23 cellular contexts compared by ENCODE assay signal in genomic region chr2:33730801-33731200, GRCh38.
"Had no signal": no experiment of that assay in that cellular context is flagged by ENCODE, and none has a peak within 500 bp of the region (broad histone marks: within the 10 kb centered on the region; RNA-seq: fewer than 3 reads in every experiment).

No MANE protein-coding gene starts in this region.

- DNase-seq: dermis blood vessel endothelial cell; dorsolateral prefrontal cortex; effector CD4-positive, alpha-beta T cell; effector memory CD4-positive, alpha-beta T cell; foreskin keratinocyte; heart left ventricle; hypothalamus; immature natural killer cell; islet precursor cell; left cardiac atrium; left lung; left ventricle myocardium superior; lower lobe of right lung; mesenchymal stem cell; mucosa of descending colon; naive B cell had no signal

- H3K4me3 ChIP-seq: coronary artery, dorsolateral prefrontal cortex, esophagus muscularis mucosa, gastroesophageal sphincter, heart left ventricle, hepatocyte, left lung, lower lobe of right lung, mucosa of descending colon had no signal

- H3K9me3 ChIP-seq: esophagus muscularis mucosa, gastroesophageal sphincter, heart left ventricle, lower lobe of right lung had no signal

- H3K4me1 ChIP-seq: esophagus muscularis mucosa, foreskin keratinocyte, gastroesophageal sphincter, heart left ventricle, left lung, lower lobe of right lung had no signal

- H2AFZ ChIP-seq: hepatocyte had no signal

- ATAC-seq: foreskin keratinocyte, gastroesophageal sphincter, heart left ventricle, left cardiac atrium, left lung, left ventricle myocardium superior, lower lobe of right lung, mucosa of descending colon had no signal

- FAIRE-seq: colon, endothelial cell of umbilical vein, frontal cortex had no signal

- H3K4me2 ChIP-seq: hepatocyte had no signal

- H3K27ac ChIP-seq: coronary artery, dorsolateral prefrontal cortex, esophagus muscularis mucosa, foreskin keratinocyte, gastroesophageal sphincter, heart left ventricle, hepatocyte, left lung, lower lobe of right lung had no signal

- H3K36me3 ChIP-seq: esophagus muscularis mucosa, gastroesophageal sphincter, heart left ventricle, left lung, lower lobe of right lung had no signal

- H3K79me2 ChIP-seq: hepatocyte had no signal

- H3K27me3 ChIP-seq: dorsolateral prefrontal cortex, esophagus muscularis mucosa, foreskin keratinocyte, gastroesophageal sphincter, heart left ventricle, hepatocyte, left lung had no signal
